Comparison of ENCODE assay signal across 1 cellular context in the genomic region with DNA sequence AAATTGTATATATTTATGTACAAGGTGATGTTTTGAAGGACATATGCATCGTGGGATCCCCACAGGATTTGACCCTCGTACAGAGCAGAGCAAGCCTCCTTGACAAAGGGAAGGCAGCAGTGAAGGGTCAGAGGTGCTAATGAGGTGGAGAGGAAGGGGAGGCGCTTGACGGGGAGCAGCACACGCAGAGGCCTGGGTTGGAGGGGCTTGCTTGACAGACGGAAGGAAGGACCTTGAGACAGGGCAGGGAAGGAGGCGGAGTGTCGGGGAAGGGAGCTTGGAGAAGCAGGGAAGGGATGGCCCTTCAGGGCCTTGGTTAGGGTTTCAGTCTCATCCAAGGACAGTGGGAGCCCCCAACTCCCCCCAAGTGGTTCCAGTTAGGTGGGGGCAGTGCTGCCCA.
TF ChIP-seq lines count a peak whose summit lies in the region.

No MANE protein-coding gene starts in this region.

TF ChIP-seq in IMR-90, 13 proteins besides CTCF, POLR2A, EP300 and RAD21 (continued from another document):
- TF ChIP-seq MXI1 (IDR thresholded peaks at IDR 0.05; ENCODE audit: borderline replicate concordance, low read depth, low read length): no peak
- TF ChIP-seq, protein P1, sequence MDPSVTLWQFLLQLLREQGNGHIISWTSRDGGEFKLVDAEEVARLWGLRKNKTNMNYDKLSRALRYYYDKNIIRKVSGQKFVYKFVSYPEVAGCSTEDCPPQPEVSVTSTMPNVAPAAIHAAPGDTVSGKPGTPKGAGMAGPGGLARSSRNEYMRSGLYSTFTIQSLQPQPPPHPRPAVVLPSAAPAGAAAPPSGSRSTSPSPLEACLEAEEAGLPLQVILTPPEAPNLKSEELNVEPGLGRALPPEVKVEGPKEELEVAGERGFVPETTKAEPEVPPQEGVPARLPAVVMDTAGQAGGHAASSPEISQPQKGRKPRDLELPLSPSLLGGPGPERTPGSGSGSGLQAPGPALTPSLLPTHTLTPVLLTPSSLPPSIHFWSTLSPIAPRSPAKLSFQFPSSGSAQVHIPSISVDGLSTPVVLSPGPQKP (IDR thresholded peaks at IDR 0.05; ENCODE audit: borderline replicate concordance, low read depth, low read length): no peak
- TF ChIP-seq CEBPB (IDR thresholded peaks at IDR 0.05; ENCODE audit: low read depth, low read length): no peak
- TF ChIP-seq SMC3 (IDR thresholded peaks at IDR 0.05; ENCODE audit: low read depth, low read length): no peak
- no peak for TF ChIP-seq BHLHE40 (IDR thresholded peaks at IDR 0.05; ENCODE audit: low read depth, low read length)
- no peak for TF ChIP-seq MAFK (IDR thresholded peaks at IDR 0.05; ENCODE audit: low read depth, low read length)
- TF ChIP-seq NFE2L2 (IDR thresholded peaks at IDR 0.05; ENCODE audit: low read depth, low read length): no peak
